Comparison of ENCODE assay signal across 1 cellular context in the genomic region with DNA sequence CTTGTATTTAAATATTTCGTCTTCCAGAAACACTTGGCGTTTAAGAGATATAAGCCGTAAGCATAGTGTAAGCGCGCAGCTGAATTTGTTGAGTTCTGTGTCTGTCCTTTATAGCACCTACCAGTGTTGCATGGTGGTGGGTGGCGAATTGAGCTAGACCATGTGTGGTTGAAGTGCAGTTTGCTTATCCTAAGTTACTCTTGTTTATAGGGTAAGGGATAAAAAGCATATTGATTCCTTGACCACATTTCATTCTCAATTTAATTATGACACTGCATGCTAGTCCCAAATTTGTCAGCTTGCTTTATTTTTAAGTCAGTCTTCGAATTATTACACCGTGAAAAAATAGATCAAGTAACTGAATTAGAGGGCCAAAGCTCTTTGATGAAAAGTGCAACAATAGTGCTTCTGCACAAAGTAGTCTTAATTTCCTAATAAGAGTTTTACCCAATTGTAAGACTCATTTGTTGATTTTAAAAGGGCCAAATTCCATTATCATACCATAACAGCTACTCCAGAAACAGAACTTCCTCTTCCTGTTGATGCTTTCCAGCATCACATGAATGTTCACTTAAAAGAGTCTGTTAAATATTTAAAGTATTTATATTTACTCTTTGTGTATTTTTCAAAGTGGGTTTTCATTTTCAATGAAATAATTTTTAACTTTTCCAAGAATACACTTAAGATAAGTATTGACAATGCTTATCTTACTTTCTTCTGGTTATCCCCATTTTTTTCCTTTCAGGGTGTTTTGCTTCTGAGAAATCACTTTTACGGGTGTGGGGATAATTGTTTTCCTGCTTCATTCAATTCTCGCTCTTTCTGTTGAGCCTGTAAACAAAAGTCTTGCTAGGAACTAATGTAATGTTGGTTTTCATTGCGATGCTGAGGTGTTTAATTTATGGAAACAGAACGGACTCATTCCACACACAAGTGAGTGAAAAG.
TF ChIP-seq lines count a peak whose summit lies in the region.

No MANE protein-coding gene starts in this region.

TF ChIP-seq in IMR-90, 13 proteins besides CTCF, POLR2A, EP300 and RAD21 (continued from another document):
- TF ChIP-seq, protein P1, sequence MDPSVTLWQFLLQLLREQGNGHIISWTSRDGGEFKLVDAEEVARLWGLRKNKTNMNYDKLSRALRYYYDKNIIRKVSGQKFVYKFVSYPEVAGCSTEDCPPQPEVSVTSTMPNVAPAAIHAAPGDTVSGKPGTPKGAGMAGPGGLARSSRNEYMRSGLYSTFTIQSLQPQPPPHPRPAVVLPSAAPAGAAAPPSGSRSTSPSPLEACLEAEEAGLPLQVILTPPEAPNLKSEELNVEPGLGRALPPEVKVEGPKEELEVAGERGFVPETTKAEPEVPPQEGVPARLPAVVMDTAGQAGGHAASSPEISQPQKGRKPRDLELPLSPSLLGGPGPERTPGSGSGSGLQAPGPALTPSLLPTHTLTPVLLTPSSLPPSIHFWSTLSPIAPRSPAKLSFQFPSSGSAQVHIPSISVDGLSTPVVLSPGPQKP (IDR thresholded peaks at IDR 0.05; ENCODE audit: borderline replicate concordance, low read depth, low read length), result no peak
- TF ChIP-seq FOS (IDR thresholded peaks at IDR 0.05; ENCODE audit: low read depth, low read length) (no peak), SMC3 (IDR thresholded peaks at IDR 0.05; ENCODE audit: low read depth, low read length) (no peak), CEBPB (IDR thresholded peaks at IDR 0.05; ENCODE audit: low read depth, low read length) (no peak)
- TF ChIP-seq, protein P2, sequence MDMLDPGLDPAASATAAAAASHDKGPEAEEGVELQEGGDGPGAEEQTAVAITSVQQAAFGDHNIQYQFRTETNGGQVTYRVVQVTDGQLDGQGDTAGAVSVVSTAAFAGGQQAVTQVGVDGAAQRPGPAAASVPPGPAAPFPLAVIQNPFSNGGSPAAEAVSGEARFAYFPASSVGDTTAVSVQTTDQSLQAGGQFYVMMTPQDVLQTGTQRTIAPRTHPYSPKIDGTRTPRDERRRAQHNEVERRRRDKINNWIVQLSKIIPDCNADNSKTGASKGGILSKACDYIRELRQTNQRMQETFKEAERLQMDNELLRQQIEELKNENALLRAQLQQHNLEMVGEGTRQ (IDR thresholded peaks at IDR 0.05; ENCODE audit: low read depth, low read length), result no peak
TF ChIP-seq in IMR-90: peak in this region for 0.
